7 cellular contexts compared by ENCODE assay signal in the genomic region with DNA sequence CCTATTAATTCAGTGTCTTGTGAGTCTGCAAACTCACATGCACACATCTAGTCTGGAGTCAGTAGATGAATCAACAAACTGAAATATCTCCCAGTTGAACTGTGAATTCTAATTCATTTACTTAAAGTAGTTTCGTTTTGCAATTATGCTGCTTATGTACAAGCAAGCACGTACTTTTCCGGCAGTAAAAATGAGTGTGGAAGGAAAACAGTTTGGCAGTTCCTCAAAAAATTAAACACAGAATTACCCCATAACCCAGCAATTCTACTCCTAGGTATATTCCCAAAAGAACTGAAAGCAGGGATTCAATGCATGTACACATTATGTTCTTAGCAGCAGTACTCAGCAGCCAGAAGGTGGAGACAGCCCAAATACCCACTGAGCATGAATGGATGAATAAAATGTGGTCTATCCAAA. TPM values are rescaled to one million over a fixed set of nuclear protein-coding genes. Genes with fewer than 3 reads are reported as not detected.
DNase-seq lines count a peak whose midpoint lies in the region; TF ChIP-seq lines count a peak whose summit lies in the region.

No MANE protein-coding gene starts in this region.

- no peak overlapping the region for H3K4me3 Mint-ChIP-seq in Calu3 (ENCODE audit: low read depth, unreplicated experiment)

- BruUV-seq in Calu3 (replicated peaks; lab: Mats Ljungman, UMichigan): no TSS peak

- H3K9me2 ChIP-seq in OCI-LY1 (ENCODE audit: low read depth, low read length): no peaks in the 10 kb centered on the region

- peak overlapping the region; percentile 75 for H3K4me2 ChIP-seq in OCI-LY1 (ENCODE audit: low read length)

- H3K9me3 ChIP-seq in OCI-LY1 (ENCODE audit: low read length): no peaks in the 10 kb centered on the region

- H3K79me2 ChIP-seq in OCI-LY1 (ENCODE audit: insufficient read depth, low read length): peaks cover 66% of the 10 kb centered on the region

- no peaks in the 10 kb centered on the region for H3K27me3 Mint-ChIP-seq in Calu3 (ENCODE audit: unreplicated experiment)

- CTCF ChIA-PET in Calu3 (lab: Charles Lee): no interaction called here

- H3K27me3 ChIP-seq in OCI-LY1 (ENCODE audit: insufficient read depth, low read length): no peaks in the 10 kb centered on the region

- peak overlapping the region; percentile 97 for H3K27ac ChIP-seq in OCI-LY1 (ENCODE audit: low read depth, low read length, poor library complexity, severe bottlenecking)

- no peak overlapping the region for H2AFZ ChIP-seq in OCI-LY1 (ENCODE audit: low read length)

- H3K4me1 ChIP-seq in OCI-LY1 (ENCODE audit: insufficient read depth, low read length, severe bottlenecking): peaks cover 69% of the 10 kb centered on the region

- peaks cover 13% of the 10 kb centered on the region; the same call in 1 of the 2 replicates for H3F3A ChIP-seq in OCI-LY1 (ENCODE audit: insufficient read depth, low read length)

- H3K9me3 Mint-ChIP-seq in Calu3 (ENCODE audit: low read depth, unreplicated experiment): no peaks in the 10 kb centered on the region

- intact Hi-C loops in Calu3 (cut with micrococcal nuclease; ENCODE audit: unreplicated experiment): no loop called here

- H3K4me3 ChIP-seq in OCI-LY1 (ENCODE audit: low read depth, low read length, poor library complexity, severe bottlenecking): peak overlapping the region; percentile 54
- no peak overlapping the region for H3K4me3 ChIP-seq in epithelial cell of esophagus (ENCODE audit: low read length)

- H3K27ac Mint-ChIP-seq in Calu3 (ENCODE audit: unreplicated experiment): no peak overlapping the region

- DNase-seq in GM04503 (ENCODE audit: low read depth): peak; percentile 40
- no peak for DNase-seq in epithelial cell of esophagus (ENCODE audit: low read depth)
- peak; percentile 41 for DNase-seq in renal cortical epithelial cell (ENCODE audit: low read depth)
- DNase-seq in COR-L47 (lab: John Stamatoyannopoulos, UW): no peak
- DNase-seq in Calu3: no peak
- no peak for DNase-seq in SKM-1 treated with dmso at 0.1 percent for 144 hours (lab: John Stamatoyannopoulos, UW; ENCODE audit: unreplicated experiment)

- H3K36me3 Mint-ChIP-seq in Calu3 (ENCODE audit: insufficient read depth, unreplicated experiment): peaks cover 20% of the 10 kb centered on the region

- peak overlapping the region; percentile 89 for H3K9ac ChIP-seq in OCI-LY1 (ENCODE audit: low read length)

- no peaks in the 10 kb centered on the region for H4K20me1 ChIP-seq in OCI-LY1 (ENCODE audit: insufficient read depth, low read length)

- TF ChIP-seq CTCF in OCI-LY1 (IDR thresholded peaks at IDR 0.05; ENCODE audit: low read length) (peak; percentile 25; the same call in 1 of the 2 replicates), epithelial cell of esophagus (IDR thresholded peaks at IDR 0.05; ENCODE audit: insufficient read depth, low read depth, low read length, missing control alignments) (peak; percentile 6), Calu3 (IDR thresholded peaks at IDR 0.05; ENCODE audit: unreplicated experiment) (no peak)

- peaks cover 32% of the 10 kb centered on the region for H3K36me3 ChIP-seq in OCI-LY1 (ENCODE audit: insufficient read depth, low read length)

- H3K4me1 Mint-ChIP-seq in Calu3 (ENCODE audit: low read depth, unreplicated experiment): no peaks in the 10 kb centered on the region

RNA-seq across cellular contexts. Expression of a gene that starts 49.3 kb away (rescaled TPM):
- total RNA-seq in renal cortical epithelial cell (109 and 209 TPM in 2 replicates), Calu3 (2022) (251 and 252 TPM in 2 replicates)

Comparison
In these comparisons a context has a peak if more than half of its experiments do, and no peak if none do; other contexts are left out.
1. DNase-seq: peak in GM04503 (single experiment) and renal cortical epithelial cell (single experiment); none in epithelial cell of esophagus (single experiment), COR-L47 (single experiment), Calu3 (single experiment) and SKM-1 treated with dmso at 0.1 percent for 144 hours (single experiment).